ENCODE assay signal across 11 cellular contexts in genomic region chr12:51395283-51396230, GRCh38. TPM values are rescaled to one million over a fixed set of nuclear protein-coding genes. Genes with fewer than 3 reads are reported as not detected.
DNase-seq lines count a peak whose midpoint lies in the region; ATAC-seq, FAIRE-seq and TF ChIP-seq lines count a peak whose summit lies in the region.
"Had no signal": no experiment of that assay in that cellular context is flagged by ENCODE, and none has a peak within 500 bp of the region (broad histone marks: within the 10 kb centered on the region; RNA-seq: fewer than 3 reads in every experiment).

No MANE protein-coding gene starts in this region.

- no peaks in the 10 kb centered on the region for H3K27me3 Mint-ChIP-seq in CD4-positive, alpha-beta T cell
- no peaks in the 10 kb centered on the region for H3K27me3 Mint-ChIP-seq in Calu3 (ENCODE audit: unreplicated experiment)

- no peaks in the 10 kb centered on the region for H3K9me1 ChIP-seq in K562 (ENCODE audit: control insufficient read depth, insufficient read depth, low read length)

- BruUV-seq in K562 (replicated peaks; lab: Mats Ljungman, UMichigan) (no TSS peak), Calu3 (replicated peaks; lab: Mats Ljungman, UMichigan) (no TSS peak)

- peak overlapping the region; percentile 93 for H3K27ac Mint-ChIP-seq in CD4-positive, alpha-beta T cell
- H3K27ac Mint-ChIP-seq in Calu3 (ENCODE audit: unreplicated experiment), result no peak overlapping the region

- in situ Hi-C loops in K562 (cut with MboI), result no loop called here

- DNase-seq in CD4-positive, alpha-beta T cell, result no peak
- peak; percentile 32 for DNase-seq in Jurkat, Clone E6-1 (ENCODE audit: low read depth, low spot score)
- peak; percentile 79 to 93 (median 86) for DNase-seq in K562 (ENCODE audit: extremely low read depth in 1 of 4, low spot score in 3 of 4)
- DNase-seq in MG63, result no peak
- no peak for DNase-seq in anterior cingulate cortex (lab: John Stamatoyannopoulos, UW)
- DNase-seq in Calu3, result no peak
- no peak for DNase-seq in D721Med (ENCODE audit: insufficient read length, low spot score)
- DNase-seq: gastrocnemius medialis had no signal

- no peaks in the 10 kb centered on the region for H4K20me1 ChIP-seq in K562 (replicated peaks; ENCODE audit: control insufficient read depth, insufficient read depth, low read length)

- H3K4me3 ChIP-seq in Jurkat, Clone E6-1 (ENCODE audit: low read length), result peak overlapping the region; percentile 31
- H3K4me3 ChIP-seq in K562 (no peak overlapping the region), MG63 (no peak overlapping the region)
- H3K4me3 ChIP-seq: gastrocnemius medialis had no signal

- 5% methylated on average over 8 of the region's 8 CpGs for WGBS in K562 (ENCODE audit: insufficient coverage, low coverage, missing lambda C conversion rate)

- peaks cover 47% of the 10 kb centered on the region for H3K4me1 Mint-ChIP-seq in CD4-positive, alpha-beta T cell (ENCODE audit: low read depth)
- peaks cover 9% of the 10 kb centered on the region for H3K4me1 Mint-ChIP-seq in Calu3 (ENCODE audit: low read depth, unreplicated experiment)

- peaks cover 24 to 27% of the 10 kb centered on the region in 2 experiments for H3K4me1 ChIP-seq in K562 (replicated peaks in 1 of 2; ENCODE audit: control insufficient read depth in 2 of 2, insufficient read depth in 2 of 2, low read length in 2 of 2)

- H3K79me2 ChIP-seq in K562 (ENCODE audit: control insufficient read depth, insufficient read depth, low read length), result no peaks in the 10 kb centered on the region

- TF ChIP-seq EP300 in K562 (IDR thresholded peaks at IDR 0.05; ENCODE audit: low read length), result peak; percentile 85

- ATAC-seq in CD4-positive, alpha-beta T cell (ENCODE audit: poor library complexity), result no peak
- ATAC-seq in GM19043 (IDR thresholded peaks at IDR 0.05; ENCODE audit: low read depth, unreplicated experiment) (peak; percentile 42), K562 (peak; percentile 70)
- ATAC-seq: gastrocnemius medialis, sciatic nerve had no signal

- CTCF ChIA-PET in CD4-positive, alpha-beta T cell (lab: Charles Lee), result interaction anchor here (0.7 to 2.0 kb wide), 5 partner anchors 25 to 136 kb away, joined by 3 to 7 read pairs (median 4); no protein-coding TSS in a partner anchor
- CTCF ChIA-PET in K562 (lab: Yijun Ruan, JAX; ENCODE audit: low intra/inter-chr PET ratio) (no interaction called here), Calu3 (lab: Charles Lee) (interaction anchor here (0.7 kb wide), 3 partner anchors 15 to 239 kb away, joined by 3 to 5 read pairs (median 3); no protein-coding TSS in a partner anchor)

- H3K9ac ChIP-seq in K562 (ENCODE audit: insufficient read depth in 1 of 2, low read depth in 2 of 2, low read length in 2 of 2), result peak overlapping the region in 1 of 2 experiments; percentile 53; a peak in 1 of 4 replicates

- peak overlapping the region; percentile 30 for H3K27ac ChIP-seq in CD4-positive, alpha-beta T cell (ENCODE audit: low read depth, low read length)
- peak overlapping the region; percentile 36; the same call in 2 of the 3 replicates for H3K27ac ChIP-seq in K562 (ENCODE audit: extremely low read depth, low read depth, low read length)
- H3K27ac ChIP-seq: gastrocnemius medialis had no signal

- FAIRE-seq in K562 (lab: Jason Lieb, UNC), result peak; percentile 88
- FAIRE-seq in D721Med (lab: Jason Lieb, UNC), result no peak
- FAIRE-seq: G401.6 had no signal

- H3K36me3 ChIP-seq in K562 (ENCODE audit: control insufficient read depth, insufficient read depth, low read length) (no peaks in the 10 kb centered on the region), MG63 (no peaks in the 10 kb centered on the region)
- H3K36me3 ChIP-seq: gastrocnemius medialis had no signal

- H3K9me3 Mint-ChIP-seq in CD4-positive, alpha-beta T cell, result no peaks in the 10 kb centered on the region
- no peaks in the 10 kb centered on the region for H3K9me3 Mint-ChIP-seq in Calu3 (ENCODE audit: low read depth, unreplicated experiment)

- H3K36me3 Mint-ChIP-seq in CD4-positive, alpha-beta T cell (ENCODE audit: low read depth), result peaks cover 3% of the 10 kb centered on the region
- peaks cover 28% of the 10 kb centered on the region for H3K36me3 Mint-ChIP-seq in Calu3 (ENCODE audit: insufficient read depth, unreplicated experiment)

- POLR2A ChIA-PET in CD4-positive, alpha-beta T cell (lab: Charles Lee), result interaction anchor here (0.5 to 7.7 kb wide), 8 partner anchors 24 to 631 kb away, joined by 3 to 57 read pairs (median 3); partner anchors contain the start of genes ATF1 and DAZAP2
- POLR2A ChIA-PET in K562 (lab: Yijun Ruan, JAX), result interaction anchor here (0.6 to 0.7 kb wide), 2 partner anchors 12 to 18 kb away, joined by 3 to 4 read pairs; no protein-coding TSS in a partner anchor

- peak overlapping the region; percentile 86 for H3K4me3 Mint-ChIP-seq in CD4-positive, alpha-beta T cell
- no peak overlapping the region for H3K4me3 Mint-ChIP-seq in Calu3 (ENCODE audit: low read depth, unreplicated experiment)

- no peak for TF ChIP-seq CTCF in CD4-positive, alpha-beta T cell (IDR thresholded peaks at IDR 0.05)
- TF ChIP-seq CTCF in K562 (IDR thresholded peaks at IDR 0.05 in 2 of 3, conservative IDR thresholded peaks at IDR 0.05 in 1 of 3; ENCODE audit: insufficient read depth in 2 of 3, low read depth in 1 of 3, low read length in 3 of 3) (no peak), Calu3 (IDR thresholded peaks at IDR 0.05; ENCODE audit: unreplicated experiment) (no peak), D721Med (IDR thresholded peaks at IDR 0.05; ENCODE audit: insufficient read depth, missing control alignments) (no peak)

- TF ChIP-seq RAD21 in K562 (CRISPR knock-in tag; conservative IDR thresholded peaks at IDR 0.05 in 1 of 2, IDR thresholded peaks at IDR 0.05 in 1 of 2), result no peak

- H3K9me3 ChIP-seq in CD4-positive, alpha-beta T cell (ENCODE audit: control insufficient read depth, low read length), result no peaks in the 10 kb centered on the region
- H3K9me3 ChIP-seq in K562 (replicated peaks; ENCODE audit: control insufficient read depth, insufficient read depth, low read depth, low read length) (no peaks in the 10 kb centered on the region), MG63 (no peaks in the 10 kb centered on the region)
- H3K9me3 ChIP-seq: gastrocnemius medialis had no signal

- peak overlapping the region; percentile 59; the same call in 1 of the 2 replicates for H3K4me2 ChIP-seq in K562 (ENCODE audit: insufficient read depth, low read length)

- H2AFZ ChIP-seq in K562 (ENCODE audit: low read depth, low read length), result peak overlapping the region; percentile 62

- no peak for TF ChIP-seq POLR2A in K562 (conservative IDR thresholded peaks at IDR 0.05)

- no peaks in the 10 kb centered on the region for H3K27me3 ChIP-seq in CD4-positive, alpha-beta T cell (ENCODE audit: control insufficient read depth, insufficient read depth, low read length)
- no peaks in the 10 kb centered on the region for H3K27me3 ChIP-seq in K562 (ENCODE audit: control insufficient read depth in 2 of 2, insufficient read depth in 2 of 2, low read length in 2 of 2)
- H3K27me3 ChIP-seq in MG63, result no peaks in the 10 kb centered on the region

- intact Hi-C loops in CD4-positive, alpha-beta T cell (cut with DNase I, micrococcal nuclease), result no loop called here
- intact Hi-C loops in K562 (cut with micrococcal nuclease) (no loop called here), Calu3 (cut with micrococcal nuclease; ENCODE audit: unreplicated experiment) (no loop called here)

RNA-seq across cellular contexts. Expression of gene GALNT6, which starts 4.4 kb away (rescaled TPM):
- 10 to 100 TPM; 10.2 to 13.7 TPM for total RNA-seq in CD4-positive, alpha-beta T cell
- polyA plus RNA-seq in Jurkat, Clone E6-1 (2012; ENCODE audit: insufficient read depth, insufficient read length), result 28.3 TPM
- 20.4 and 37.7 TPM in 2 replicates for total RNA-seq in K562 (2011; cell fraction: chromatin; rRNA removed; ENCODE audit: low replicate concordance)
- total RNA-seq in K562 (2011; cell fraction: nucleolus; rRNA removed), result 22.1 and 26.2 TPM in 2 replicates
- 15.3 and 17.9 TPM in 2 replicates for total RNA-seq in K562 (2011; cell fraction: nucleoplasm; rRNA removed)
- total RNA-seq in K562 (2014; rRNA removed) (7.4 and 12.3 TPM in 2 replicates), K562 (2014; rRNA removed; fragmentation: Illumina TruSeq; extraction: Trizol) (4.5 and 5.1 TPM in 2 replicates), K562 (2015; rRNA removed; fragmentation: Illumina TruSeq; extraction: Trizol) (1.8 and 2.7 TPM in 2 replicates), K562 (2021) (7.7 and 8.8 TPM in 2 replicates), Calu3 (2022) (34.0 and 45.3 TPM in 2 replicates)
- polyA plus RNA-seq in K562 (2011; rRNA removed) (7.2 and 8.1 TPM in 2 replicates), K562 (2014; fragmentation: Illumina TruSeq; extraction: Trizol) (6.7 and 8.6 TPM in 2 replicates), K562 (2014; fragmentation: Nextera tagmentation; extraction: Ambion mirVana) (1 to 10 TPM; 1.5 to 2.4 TPM), K562 (2014; rRNA removed) (2.8 and 7.0 TPM in 2 replicates)
- polyA plus RNA-seq in K562 (2011; cell fraction: cytosol; rRNA removed), result 6.9 and 10.1 TPM in 2 replicates
- polyA plus RNA-seq in K562 (2011; cell fraction: nucleus; rRNA removed), result 6.3 and 9.5 TPM in 2 replicates
- polyA plus RNA-seq in K562 (2012), result 4.5 and 6.8 TPM in 2 replicates
- 9.1 and 9.4 TPM in 2 replicates for polyA minus RNA-seq in K562 (2011; rRNA and poly(A)+ RNA removed)
- 1.8 and 4.4 TPM in 2 replicates for polyA minus RNA-seq in K562 (2011; cell fraction: cytosol; rRNA and poly(A)+ RNA removed)
- 9.3 and 12.7 TPM in 2 replicates for polyA minus RNA-seq in K562 (2011; cell fraction: nucleus; rRNA and poly(A)+ RNA removed)
- not detected in 2 replicates for total RNA-seq in MG63 (2014; rRNA removed; shearing (Covaris generic); ENCODE audit: low replicate concordance)

RNA-seq across cellular contexts. Expression of gene SLC4A8, which starts 29.1 kb away (rescaled TPM):
- total RNA-seq in CD4-positive, alpha-beta T cell, result 1 to 10 TPM; 1.3 to 1.8 TPM
- polyA plus RNA-seq in Jurkat, Clone E6-1 (2012; ENCODE audit: insufficient read depth, insufficient read length), result 4.1 TPM
- total RNA-seq in K562 (2011; cell fraction: chromatin; rRNA removed; ENCODE audit: low replicate concordance), result 0.51 and 0.88 TPM in 2 replicates
- total RNA-seq in K562 (2011; cell fraction: nucleolus; rRNA removed), result 0.33 and 0.39 TPM in 2 replicates
- total RNA-seq in K562 (2011; cell fraction: nucleoplasm; rRNA removed), result 0.31 TPM in 1 of 2 replicates, not detected in the other
- 0.04 and 1.5 TPM in 2 replicates for total RNA-seq in K562 (2014; rRNA removed)
- total RNA-seq in K562 (2014; rRNA removed; fragmentation: Illumina TruSeq; extraction: Trizol), result 0.04 and 0.06 TPM in 2 replicates
- total RNA-seq in K562 (2015; rRNA removed; fragmentation: Illumina TruSeq; extraction: Trizol), result 0.07 and 0.41 TPM in 2 replicates
- total RNA-seq in K562 (2021), result not detected in 2 replicates
- polyA plus RNA-seq in K562 (2011; rRNA removed), result 0.35 and 0.62 TPM in 2 replicates
- 0.22 and 0.51 TPM in 2 replicates for polyA plus RNA-seq in K562 (2011; cell fraction: cytosol; rRNA removed)
- polyA plus RNA-seq in K562 (2011; cell fraction: nucleus; rRNA removed), result 0.70 and 0.79 TPM in 2 replicates
- polyA plus RNA-seq in K562 (2012), result 0.08 and 0.10 TPM in 2 replicates
- 0.15 and 0.25 TPM in 2 replicates for polyA plus RNA-seq in K562 (2014; fragmentation: Illumina TruSeq; extraction: Trizol)
- under 1 TPM in 1 of 2 experiments, not detected in 1; 0.06 TPM for polyA plus RNA-seq in K562 (2014; fragmentation: Nextera tagmentation; extraction: Ambion mirVana)
- 0.12 and 0.24 TPM in 2 replicates for polyA plus RNA-seq in K562 (2014; rRNA removed)
- 0.25 and 0.33 TPM in 2 replicates for polyA minus RNA-seq in K562 (2011; rRNA and poly(A)+ RNA removed)
- not detected in 2 replicates for polyA minus RNA-seq in K562 (2011; cell fraction: cytosol; rRNA and poly(A)+ RNA removed)
- polyA minus RNA-seq in K562 (2011; cell fraction: nucleus; rRNA and poly(A)+ RNA removed), result 0.13 and 0.78 TPM in 2 replicates
- 0.89 and 0.96 TPM in 2 replicates for total RNA-seq in MG63 (2014; rRNA removed; shearing (Covaris generic); ENCODE audit: low replicate concordance)
- 0.76 and 1.1 TPM in 2 replicates for total RNA-seq in Calu3 (2022)

RNA-seq across cellular contexts. Expression of gene CELA1, which starts 49.1 kb away (rescaled TPM):
- total RNA-seq in CD4-positive, alpha-beta T cell, result 1 to 10 TPM in 1 of 2 experiments, under 1 TPM in 1; 0.85 to 1.2 TPM
- polyA plus RNA-seq in Jurkat, Clone E6-1 (2012; ENCODE audit: insufficient read depth, insufficient read length), result not detected
- total RNA-seq in K562 (2011; cell fraction: chromatin; rRNA removed; ENCODE audit: low replicate concordance), result not detected in 2 replicates
- not detected in 2 replicates for total RNA-seq in K562 (2011; cell fraction: nucleolus; rRNA removed)
- total RNA-seq in K562 (2011; cell fraction: nucleoplasm; rRNA removed), result not detected in 2 replicates
- total RNA-seq in K562 (2014; rRNA removed), result not detected in 2 replicates
- total RNA-seq in K562 (2014; rRNA removed; fragmentation: Illumina TruSeq; extraction: Trizol), result not detected in 2 replicates
- total RNA-seq in K562 (2015; rRNA removed; fragmentation: Illumina TruSeq; extraction: Trizol), result not detected in 2 replicates
- total RNA-seq in K562 (2021), result 0.22 TPM in 1 of 2 replicates, not detected in the other
- not detected in 2 replicates for polyA plus RNA-seq in K562 (2011; rRNA removed)
- not detected in 2 replicates for polyA plus RNA-seq in K562 (2011; cell fraction: cytosol; rRNA removed)
- not detected in 2 replicates for polyA plus RNA-seq in K562 (2011; cell fraction: nucleus; rRNA removed)
- polyA plus RNA-seq in K562 (2012), result 0.10 and 0.25 TPM in 2 replicates
- polyA plus RNA-seq in K562 (2014; fragmentation: Illumina TruSeq; extraction: Trizol), result not detected in 2 replicates
- polyA plus RNA-seq in K562 (2014; fragmentation: Nextera tagmentation; extraction: Ambion mirVana), result under 1 TPM; 0.06 to 0.27 TPM
- polyA plus RNA-seq in K562 (2014; rRNA removed), result not detected in 2 replicates
- polyA minus RNA-seq in K562 (2011; rRNA and poly(A)+ RNA removed), result not detected in 2 replicates
- polyA minus RNA-seq in K562 (2011; cell fraction: cytosol; rRNA and poly(A)+ RNA removed), result not detected in 2 replicates
- not detected in 2 replicates for polyA minus RNA-seq in K562 (2011; cell fraction: nucleus; rRNA and poly(A)+ RNA removed)
- not detected in 2 replicates for total RNA-seq in MG63 (2014; rRNA removed; shearing (Covaris generic); ENCODE audit: low replicate concordance)
- total RNA-seq in Calu3 (2022), result not detected in 2 replicates
- total RNA-seq: gastrocnemius medialis, sciatic nerve had no signal

Comparison
In these comparisons a context has a peak if more than half of its experiments do, and no peak if none do; other contexts are left out.
1. DNase-seq: peak in Jurkat, Clone E6-1 (single experiment) and K562 (4 of 4); none in CD4-positive, alpha-beta T cell (0 of 10), MG63 (single experiment), anterior cingulate cortex (0 of 58), Calu3 (single experiment) and D721Med (single experiment).